In the genomic region with DNA sequence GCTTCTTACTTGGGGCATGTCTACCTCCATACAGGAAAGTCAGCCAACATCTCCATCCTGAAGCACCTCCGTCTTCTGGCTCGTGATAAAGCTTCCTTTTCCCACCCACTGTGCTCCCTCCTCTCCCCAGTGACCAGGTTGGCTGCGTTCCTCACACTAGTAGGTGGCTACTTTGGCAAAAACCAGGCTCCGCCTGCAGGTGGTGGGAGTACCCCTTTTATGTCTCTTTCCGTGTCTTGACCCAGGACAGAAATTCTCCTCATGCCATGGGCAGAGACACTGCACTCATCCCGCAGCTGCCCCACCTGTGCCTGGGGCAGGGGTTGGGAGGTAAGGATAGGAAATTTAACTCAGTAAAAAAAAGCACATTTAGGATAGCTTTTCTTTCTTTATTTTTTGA, we compare ENCODE assay signal across 1 cellular context.
TF ChIP-seq lines count a peak whose summit lies in the region.

No MANE protein-coding gene starts in this region.

TF ChIP-seq in GM23338, 12 proteins besides CTCF, POLR2A, EP300 and RAD21:
- TF ChIP-seq, protein P1, sequence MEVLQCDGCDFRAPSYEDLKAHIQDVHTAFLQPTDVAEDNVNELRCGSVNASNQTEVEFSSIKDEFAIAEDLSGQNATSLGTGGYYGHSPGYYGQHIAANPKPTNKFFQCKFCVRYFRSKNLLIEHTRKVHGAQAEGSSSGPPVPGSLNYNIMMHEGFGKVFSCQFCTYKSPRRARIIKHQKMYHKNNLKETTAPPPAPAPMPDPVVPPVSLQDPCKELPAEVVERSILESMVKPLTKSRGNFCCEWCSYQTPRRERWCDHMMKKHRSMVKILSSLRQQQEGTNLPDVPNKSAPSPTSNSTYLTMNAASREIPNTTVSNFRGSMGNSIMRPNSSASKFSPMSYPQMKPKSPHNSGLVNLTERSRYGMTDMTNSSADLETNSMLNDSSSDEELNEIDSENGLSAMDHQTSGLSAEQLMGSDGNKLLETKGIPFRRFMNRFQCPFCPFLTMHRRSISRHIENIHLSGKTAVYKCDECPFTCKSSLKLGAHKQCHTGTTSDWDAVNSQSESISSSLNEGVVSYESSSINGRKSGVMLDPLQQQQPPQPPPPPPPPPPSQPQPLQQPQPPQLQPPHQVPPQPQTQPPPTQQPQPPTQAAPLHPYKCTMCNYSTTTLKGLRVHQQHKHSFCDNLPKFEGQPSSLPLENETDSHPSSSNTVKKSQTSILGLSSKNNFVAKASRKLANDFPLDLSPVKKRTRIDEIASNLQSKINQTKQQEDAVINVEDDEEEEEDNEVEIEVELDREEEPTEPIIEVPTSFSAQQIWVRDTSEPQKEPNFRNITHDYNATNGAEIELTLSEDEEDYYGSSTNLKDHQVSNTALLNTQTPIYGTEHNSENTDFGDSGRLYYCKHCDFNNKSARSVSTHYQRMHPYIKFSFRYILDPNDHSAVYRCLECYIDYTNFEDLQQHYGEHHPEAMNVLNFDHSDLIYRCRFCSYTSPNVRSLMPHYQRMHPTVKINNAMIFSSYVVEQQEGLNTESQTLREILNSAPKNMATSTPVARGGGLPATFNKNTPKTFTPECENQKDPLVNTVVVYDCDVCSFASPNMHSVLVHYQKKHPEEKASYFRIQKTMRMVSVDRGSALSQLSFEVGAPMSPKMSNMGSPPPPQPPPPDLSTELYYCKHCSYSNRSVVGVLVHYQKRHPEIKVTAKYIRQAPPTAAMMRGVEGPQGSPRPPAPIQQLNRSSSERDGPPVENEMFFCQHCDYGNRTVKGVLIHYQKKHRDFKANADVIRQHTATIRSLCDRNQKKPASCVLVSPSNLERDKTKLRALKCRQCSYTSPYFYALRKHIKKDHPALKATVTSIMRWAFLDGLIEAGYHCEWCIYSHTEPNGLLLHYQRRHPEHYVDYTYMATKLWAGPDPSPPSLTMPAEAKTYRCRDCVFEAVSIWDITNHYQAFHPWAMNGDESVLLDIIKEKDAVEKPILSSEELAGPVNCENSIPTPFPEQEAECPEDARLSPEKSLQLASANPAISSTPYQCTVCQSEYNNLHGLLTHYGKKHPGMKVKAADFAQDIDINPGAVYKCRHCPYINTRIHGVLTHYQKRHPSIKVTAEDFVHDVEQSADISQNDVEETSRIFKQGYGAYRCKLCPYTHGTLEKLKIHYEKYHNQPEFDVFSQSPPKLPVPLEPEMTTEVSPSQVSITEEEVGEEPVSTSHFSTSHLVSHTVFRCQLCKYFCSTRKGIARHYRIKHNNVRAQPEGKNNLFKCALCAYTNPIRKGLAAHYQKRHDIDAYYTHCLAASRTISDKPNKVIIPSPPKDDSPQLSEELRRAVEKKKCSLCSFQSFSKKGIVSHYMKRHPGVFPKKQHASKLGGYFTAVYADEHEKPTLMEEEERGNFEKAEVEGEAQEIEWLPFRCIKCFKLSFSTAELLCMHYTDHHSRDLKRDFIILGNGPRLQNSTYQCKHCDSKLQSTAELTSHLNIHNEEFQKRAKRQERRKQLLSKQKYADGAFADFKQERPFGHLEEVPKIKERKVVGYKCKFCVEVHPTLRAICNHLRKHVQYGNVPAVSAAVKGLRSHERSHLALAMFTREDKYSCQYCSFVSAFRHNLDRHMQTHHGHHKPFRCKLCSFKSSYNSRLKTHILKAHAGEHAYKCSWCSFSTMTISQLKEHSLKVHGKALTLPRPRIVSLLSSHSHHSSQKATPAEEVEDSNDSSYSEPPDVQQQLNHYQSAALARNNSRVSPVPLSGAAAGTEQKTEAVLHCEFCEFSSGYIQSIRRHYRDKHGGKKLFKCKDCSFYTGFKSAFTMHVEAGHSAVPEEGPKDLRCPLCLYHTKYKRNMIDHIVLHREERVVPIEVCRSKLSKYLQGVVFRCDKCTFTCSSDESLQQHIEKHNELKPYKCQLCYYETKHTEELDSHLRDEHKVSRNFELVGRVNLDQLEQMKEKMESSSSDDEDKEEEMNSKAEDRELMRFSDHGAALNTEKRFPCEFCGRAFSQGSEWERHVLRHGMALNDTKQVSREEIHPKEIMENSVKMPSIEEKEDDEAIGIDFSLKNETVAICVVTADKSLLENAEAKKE (CRISPR knock-in tag; IDR thresholded peaks at IDR 0.05) = no peak
- TF ChIP-seq, protein P2, sequence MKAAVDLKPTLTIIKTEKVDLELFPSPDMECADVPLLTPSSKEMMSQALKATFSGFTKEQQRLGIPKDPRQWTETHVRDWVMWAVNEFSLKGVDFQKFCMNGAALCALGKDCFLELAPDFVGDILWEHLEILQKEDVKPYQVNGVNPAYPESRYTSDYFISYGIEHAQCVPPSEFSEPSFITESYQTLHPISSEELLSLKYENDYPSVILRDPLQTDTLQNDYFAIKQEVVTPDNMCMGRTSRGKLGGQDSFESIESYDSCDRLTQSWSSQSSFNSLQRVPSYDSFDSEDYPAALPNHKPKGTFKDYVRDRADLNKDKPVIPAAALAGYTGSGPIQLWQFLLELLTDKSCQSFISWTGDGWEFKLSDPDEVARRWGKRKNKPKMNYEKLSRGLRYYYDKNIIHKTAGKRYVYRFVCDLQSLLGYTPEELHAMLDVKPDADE (IDR thresholded peaks at IDR 0.05) = no peak
- no peak for TF ChIP-seq ZNF331 (CRISPR knock-in tag; IDR thresholded peaks at IDR 0.05; ENCODE audit: low read depth)
- no peak for TF ChIP-seq NANOG (IDR thresholded peaks at IDR 0.05; ENCODE audit: borderline replicate concordance)
